In the genomic region with DNA sequence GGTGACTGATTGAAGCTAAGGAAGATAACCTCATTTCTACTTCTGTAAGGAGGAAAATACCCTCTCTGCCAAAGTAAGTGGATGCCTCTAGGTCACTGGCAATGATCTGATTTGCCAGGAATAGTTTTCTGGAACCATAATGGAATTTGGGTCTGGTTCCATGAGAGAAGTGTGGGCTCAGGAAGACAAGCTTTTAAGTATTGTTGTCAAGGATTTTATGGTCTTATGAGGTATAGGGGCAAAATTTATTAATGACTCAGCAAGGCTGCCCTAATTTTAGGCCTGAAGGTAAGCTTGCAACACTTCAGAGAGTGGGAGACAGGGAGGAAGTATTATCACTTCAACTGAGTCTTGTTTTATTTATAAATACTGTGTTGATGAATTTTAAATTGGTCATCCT, we compare ENCODE assay signal across 22 cellular contexts.
DNase-seq lines count a peak whose midpoint lies in the region; ATAC-seq and TF ChIP-seq lines count a peak whose summit lies in the region.
"Had no signal": no experiment of that assay in that cellular context is flagged by ENCODE, and none has a peak within 500 bp of the region (broad histone marks: within the 10 kb centered on the region; RNA-seq: fewer than 3 reads in every experiment).

No MANE protein-coding gene starts in this region.

- no peaks in the 10 kb centered on the region for H3K79me1 ChIP-seq in mesenchymal stem cell (replicated peaks; ENCODE audit: low read length, poor library complexity, severe bottlenecking)

- H3K36me3 Mint-ChIP-seq in HFFc6 (ENCODE audit: low read depth): no peaks in the 10 kb centered on the region
- H3K36me3 Mint-ChIP-seq: CD4-positive, CD25-positive, alpha-beta regulatory T cell had no signal

- H3K4me3 ChIP-seq in Panc1 (ENCODE audit: low read depth in 2 of 2, low read length in 2 of 2) (no peak overlapping the region), mesenchymal stem cell (ENCODE audit: insufficient read depth in 1 of 2, low read depth in 1 of 2, low read length in 2 of 2) (no peak overlapping the region), gastrocnemius medialis (no peak overlapping the region), esophagus muscularis mucosa (no peak overlapping the region)
- H3K4me3 ChIP-seq: GM23338, HAP-1, MG63 had no signal

- no peak overlapping the region for H2BK12ac ChIP-seq in mesenchymal stem cell (ENCODE audit: low read length in 2 of 2)

- H3K27ac ChIP-seq in Panc1 (ENCODE audit: low read length) (peak overlapping the region; percentile 76; the same call in 1 of the 2 replicates), mesenchymal stem cell (ENCODE audit: low read length, poor library complexity, severe bottlenecking) (no peak overlapping the region), gastrocnemius medialis (peak overlapping the region in 3 of 4 donors; percentile 9 to 69 (median 63)), esophagus muscularis mucosa (replicated peaks in 1 of 4) (no peak overlapping the region)

- no peak overlapping the region for H3K14ac ChIP-seq in mesenchymal stem cell (ENCODE audit: low read length in 2 of 2)

- DNase-seq in HFFc6 (no peak), Panc1 (ENCODE audit: low read depth, low spot score) (no peak), mesenchymal stem cell (no peak), gastrocnemius medialis (no peak), esophagus muscularis mucosa (ENCODE audit: extremely low spot score) (no peak), mesenteric fat pad (ENCODE audit: low spot score) (no peak)
- DNase-seq: CD4-positive, CD25-positive, alpha-beta regulatory T cell; EL; GF-D8; Kasumi-1; MG63; NCI-H1048; NCI-H1417 treated with DMSO at 0.1 percent for 48 hours; NCI-H187; NCI-H446 treated with DMSO at 0.1 percent for 48 hours; NCI-H526 treated with DMSO at 0.1 percent for 48 hours; OCI-M1; RPMI8226; SHP77 had no signal

- no peaks in the 10 kb centered on the region for H3K9me3 Mint-ChIP-seq in HFFc6
- H3K9me3 Mint-ChIP-seq: GM23338 had no signal

- H2BK15ac ChIP-seq in mesenchymal stem cell (ENCODE audit: low read depth, poor library complexity, severe bottlenecking): no peak overlapping the region

- H3K27me3 ChIP-seq in Panc1 (ENCODE audit: control insufficient read depth, insufficient read depth, low read length) (no peaks in the 10 kb centered on the region), mesenchymal stem cell (ENCODE audit: control insufficient read depth in 1 of 2, insufficient read depth in 1 of 2, low read length in 2 of 2) (no peaks in the 10 kb centered on the region), gastrocnemius medialis (no peaks in the 10 kb centered on the region), esophagus muscularis mucosa (no peaks in the 10 kb centered on the region)
- H3K27me3 ChIP-seq: MG63 had no signal

- H2BK120ac ChIP-seq in mesenchymal stem cell (ENCODE audit: low read depth, low read length): no peak overlapping the region

- H3K4me3 Mint-ChIP-seq in HFFc6: no peak overlapping the region; the same call in 1 of the 2 replicates
- H3K4me3 Mint-ChIP-seq: CD4-positive, CD25-positive, alpha-beta regulatory T cell; GM23338 had no signal

- H3K9me3 ChIP-seq in Panc1 (ENCODE audit: control insufficient read depth, insufficient read depth, low read depth, low read length): no peaks in the 10 kb centered on the region
- H3K9me3 ChIP-seq in mesenchymal stem cell (ENCODE audit: control insufficient read depth, low read length): no peaks in the 10 kb centered on the region
- no peaks in the 10 kb centered on the region for H3K9me3 ChIP-seq in gastrocnemius medialis
- no peaks in the 10 kb centered on the region for H3K9me3 ChIP-seq in esophagus muscularis mucosa
- H3K9me3 ChIP-seq: HAP-1, MG63 had no signal

- BruUV-seq in Panc1 (replicated peaks; lab: Mats Ljungman, UMichigan): no TSS peak

- TF ChIP-seq EP300 in esophagus muscularis mucosa (IDR thresholded peaks at IDR 0.05): no peak

- ATAC-seq in Panc1 (no peak), gastrocnemius medialis (peak in 1 of 2 donors; percentile 36), GM19035 (IDR thresholded peaks at IDR 0.05; ENCODE audit: unreplicated experiment) (no peak)
- ATAC-seq: GM23338 had no signal

- H2BK5ac ChIP-seq in mesenchymal stem cell (ENCODE audit: low read depth, low read length, poor library complexity, severe bottlenecking): no peak overlapping the region

- H3K27me3 Mint-ChIP-seq in HFFc6 (ENCODE audit: insufficient read depth): no peaks in the 10 kb centered on the region
- H3K27me3 Mint-ChIP-seq: CD4-positive, CD25-positive, alpha-beta regulatory T cell had no signal

- no peak overlapping the region for H3K18ac ChIP-seq in mesenchymal stem cell (ENCODE audit: low read depth in 1 of 2, low read length in 2 of 2)

- no peak overlapping the region for H2AFZ ChIP-seq in mesenchymal stem cell (ENCODE audit: low read depth, low read length)
- H2AFZ ChIP-seq: GM23338 had no signal

- no peak overlapping the region for H3K4me2 ChIP-seq in mesenchymal stem cell (ENCODE audit: low read length, poor library complexity, severe bottlenecking)
- H3K4me2 ChIP-seq: GM23338 had no signal

- in situ Hi-C loops in Panc1 (cut with HindIII; ENCODE audit: low pct_unique_long_range_greater_than_20kb, low sequenced_read_pairs) (no loop called here), gastrocnemius medialis (cut with MboI; ENCODE audit: low sequenced_read_pairs in 4 of 4) (no loop called here)

- peak overlapping the region; percentile 58 for H3K27ac Mint-ChIP-seq in HFFc6
- H3K27ac Mint-ChIP-seq: CD4-positive, CD25-positive, alpha-beta regulatory T cell; GM23338 had no signal

- intact Hi-C loops in Panc1 (cut with micrococcal nuclease; ENCODE audit: unreplicated experiment) (no loop called here), gastrocnemius medialis (cut with DNase I; ENCODE audit: low total_unique reads) (no loop called here), esophagus muscularis mucosa (cut with DNase I) (no loop called here)

- POLR2A ChIA-PET in Panc1 (lab: Charles Lee): no interaction called here

- H4K8ac ChIP-seq in mesenchymal stem cell (ENCODE audit: low read length): no peak overlapping the region

- peak overlapping the region; percentile 92 for H2AK5ac ChIP-seq in mesenchymal stem cell (ENCODE audit: low read length, severe bottlenecking)

- no peak for TF ChIP-seq CTCF in HFFc6 (IDR thresholded peaks at IDR 0.05)
- no peak for TF ChIP-seq CTCF in Panc1 (IDR thresholded peaks at IDR 0.05)
- no peak for TF ChIP-seq CTCF in gastrocnemius medialis (IDR thresholded peaks at IDR 0.05 in 4 of 5, conservative IDR thresholded peaks at IDR 0.05 in 1 of 5)
- TF ChIP-seq CTCF in esophagus muscularis mucosa (IDR thresholded peaks at IDR 0.05): no peak

- no peak overlapping the region for H3K23ac ChIP-seq in mesenchymal stem cell (ENCODE audit: low read length in 2 of 2)

- no peak overlapping the region for H4K91ac ChIP-seq in mesenchymal stem cell (ENCODE audit: low read length)

- H3K36me3 ChIP-seq in Panc1 (ENCODE audit: control insufficient read depth, insufficient read depth, low read length) (no peaks in the 10 kb centered on the region), mesenchymal stem cell (ENCODE audit: control insufficient read depth in 1 of 2, insufficient read depth in 2 of 2, low read depth in 1 of 2, low read length in 2 of 2) (no peaks in the 10 kb centered on the region), gastrocnemius medialis (no peaks in the 10 kb centered on the region), esophagus muscularis mucosa (no peaks in the 10 kb centered on the region)
- H3K36me3 ChIP-seq: HAP-1, MG63 had no signal

- H3K4me1 ChIP-seq in Panc1 (ENCODE audit: control insufficient read depth, insufficient read depth, low read length) (no peaks in the 10 kb centered on the region), mesenchymal stem cell (ENCODE audit: control insufficient read depth, insufficient read depth, low read depth, low read length) (no peaks in the 10 kb centered on the region), gastrocnemius medialis (peaks cover 16 to 21% of the 10 kb centered on the region in 2 donors), esophagus muscularis mucosa (peaks cover 6 to 16% (median 10%) of the 10 kb centered on the region in 4 donors)
- H3K4me1 ChIP-seq: HAP-1 had no signal

- TF ChIP-seq POLR2A in gastrocnemius medialis (IDR thresholded peaks at IDR 0.05) (no peak), esophagus muscularis mucosa (IDR thresholded peaks at IDR 0.05; ENCODE audit: low read depth) (no peak)

- CTCF ChIA-PET in Panc1 (lab: Charles Lee): no interaction called here

- H3K4ac ChIP-seq in mesenchymal stem cell (ENCODE audit: low read depth in 1 of 2, low read length in 2 of 2): no peak overlapping the region

- H3K9ac ChIP-seq in mesenchymal stem cell (ENCODE audit: low read length): no peak overlapping the region

- peaks cover 59% of the 10 kb centered on the region for H3K4me1 Mint-ChIP-seq in HFFc6 (ENCODE audit: low read depth)
- H3K4me1 Mint-ChIP-seq: CD4-positive, CD25-positive, alpha-beta regulatory T cell had no signal

Comparison
In these comparisons a context has a peak if more than half of its experiments do, and no peak if none do; other contexts are left out.
1. H3K27ac ChIP-seq: peak in Panc1 (single experiment) and gastrocnemius medialis (3 of 4); none in mesenchymal stem cell (single experiment) and esophagus muscularis mucosa (0 of 4).